In genomic region chr10:62632071-62632809, GRCh38 we compare ENCODE assay signal across 8 cellular contexts.
DNase-seq lines count a peak whose midpoint lies in the region; ATAC-seq and TF ChIP-seq lines count a peak whose summit lies in the region.

No MANE protein-coding gene starts in this region.

- intact Hi-C loops in mucosa of descending colon (cut with DNase I, micrococcal nuclease): no loop called here

- peaks cover 3% of the 10 kb centered on the region for H3K4me1 ChIP-seq in mucosa of descending colon (ENCODE audit: low read depth)

- H3K4me3 ChIP-seq in GM12865 (ENCODE audit: low read depth, low read length) (peak overlapping the region; percentile 29), mucosa of descending colon (no peak overlapping the region)

- H3K4me3 Mint-ChIP-seq in activated T-cell treated with anti-CD3 and anti-CD28 coated beads, Interleukin-2, amount 50 U/mL, for 4 hours: peak overlapping the region; percentile 17

- no peaks in the 10 kb centered on the region for H3K27me3 Mint-ChIP-seq in activated T-cell treated with anti-CD3 and anti-CD28 coated beads, Interleukin-2, amount 50 U/mL, for 4 hours (ENCODE audit: low read depth)

- no peaks in the 10 kb centered on the region for H3K36me3 Mint-ChIP-seq in activated T-cell treated with anti-CD3 and anti-CD28 coated beads, Interleukin-2, amount 50 U/mL, for 4 hours (ENCODE audit: insufficient read depth)

- H3K4me1 Mint-ChIP-seq in activated T-cell treated with anti-CD3 and anti-CD28 coated beads, Interleukin-2, amount 50 U/mL, for 4 hours (ENCODE audit: low read depth): peaks cover 26% of the 10 kb centered on the region

- no peaks in the 10 kb centered on the region for H3K9me3 Mint-ChIP-seq in activated T-cell treated with anti-CD3 and anti-CD28 coated beads, Interleukin-2, amount 50 U/mL, for 4 hours

- H3K9me3 ChIP-seq in mucosa of descending colon: no peaks in the 10 kb centered on the region

- DNase-seq in GM12865 (ENCODE audit: low read depth): peak; percentile 88
- peak; percentile 20 for DNase-seq in M059J (ENCODE audit: low read depth)
- peak; percentile 55 for DNase-seq in activated T-cell treated with anti-CD3 and anti-CD28 coated beads, Interleukin-2, amount 50 U/mL, for 4 hours
- DNase-seq in mucosa of descending colon: peak in 1 of 3 donors; percentile 51
- DNase-seq in kidney glomerular epithelial cell (lab: John Stamatoyannopoulos, UW): no peak
- DNase-seq in HCEC 1CT: no peak
- DNase-seq in SHP77 treated with DMSO at 0.1 percent for 48 hours (lab: John Stamatoyannopoulos, UW): no peak

- peak; percentile 80 for ATAC-seq in GM21717 (IDR thresholded peaks at IDR 0.05; ENCODE audit: unreplicated experiment)
- ATAC-seq in activated T-cell treated with anti-CD3 and anti-CD28 coated beads, Interleukin-2, amount 50 U/mL, for 4 hours: peak; percentile 73 to 76
- peak; percentile 88 for ATAC-seq in mucosa of descending colon

- no peaks in the 10 kb centered on the region for H3K36me3 ChIP-seq in mucosa of descending colon (ENCODE audit: low read depth)

- no peak for TF ChIP-seq CTCF in GM12865 (IDR thresholded peaks at IDR 0.05; ENCODE audit: insufficient read depth, low read depth, low read length, missing control alignments)
- no peak for TF ChIP-seq CTCF in mucosa of descending colon (IDR thresholded peaks at IDR 0.05)

Comparison
In these comparisons a context has a peak if more than half of its experiments do, and no peak if none do; other contexts are left out.
1. DNase-seq: peak in GM12865 (single experiment), M059J (single experiment) and activated T-cell treated with anti-CD3 and anti-CD28 coated beads, Interleukin-2, amount 50 U/mL, for 4 hours (single experiment); none in kidney glomerular epithelial cell (single experiment), HCEC 1CT (single experiment) and SHP77 treated with DMSO at 0.1 percent for 48 hours (single experiment).
2. Peak in every context shown above with its lines, with median percentiles within 50 percentile points of each other: ATAC-seq.